8 cellular contexts compared by ENCODE assay signal in genomic region chr3:129936757-129937156, GRCh38. TPM values are rescaled to one million over a fixed set of nuclear protein-coding genes. Genes with fewer than 3 reads are reported as not detected.
DNase-seq lines count a peak whose midpoint lies in the region; ATAC-seq and TF ChIP-seq lines count a peak whose summit lies in the region.

No MANE protein-coding gene starts in this region.

- peak overlapping the region in 1 of 2 experiments; percentile 50; a peak in 2 of 4 replicates for H3K4me3 ChIP-seq in DND-41 (ENCODE audit: low read depth in 1 of 2, low read length in 2 of 2)

- H4K20me1 ChIP-seq in DND-41 (ENCODE audit: insufficient read depth, low read length): no peaks in the 10 kb centered on the region

- DNase-seq in DND-41 (peak; percentile 48), NCI-H146 treated with DMSO at 0.1 percent for 48 hours (lab: John Stamatoyannopoulos, UW; ENCODE audit: unreplicated experiment) (peak; percentile 36), glomerular visceral epithelial cell (ENCODE audit: extremely low spot score) (peak; percentile 4), pulmonary artery endothelial cell (ENCODE audit: low read depth, low spot score) (peak; percentile 11), dedifferentiated amniotic fluid mesenchymal stem cell (ENCODE audit: extremely low spot score) (no peak)

- peak overlapping the region; percentile 33; the same call in 1 of the 2 replicates for H3K27ac ChIP-seq in DND-41 (ENCODE audit: low read length)

- peak overlapping the region; percentile 65 for H3K4me2 ChIP-seq in DND-41 (ENCODE audit: insufficient read depth, low read length)

- no peak for TF ChIP-seq CTCF in DND-41 (IDR thresholded peaks at IDR 0.05; ENCODE audit: borderline replicate concordance, extremely low read depth, low read length, poor library complexity, severe bottlenecking)

- no peaks in the 10 kb centered on the region for H3K79me2 ChIP-seq in DND-41 (ENCODE audit: insufficient read depth, low read length)

- peak overlapping the region; percentile 26 for H3K9ac ChIP-seq in DND-41 (ENCODE audit: low read depth, low read length)

- H3K27me3 ChIP-seq in DND-41 (ENCODE audit: insufficient read depth, low read length, poor library complexity): no peaks in the 10 kb centered on the region

- H3K27ac Mint-ChIP-seq in activated T-helper 17 cell treated with anti-CD3 and anti-CD28 coated beads, Interleukin-2, amount 50 U/mL, for 72 hours: peak overlapping the region; percentile 47

- H3K4me1 ChIP-seq in DND-41 (ENCODE audit: insufficient read depth, low read length): peaks cover 18% of the 10 kb centered on the region

- H3K9me3 Mint-ChIP-seq in activated T-helper 17 cell treated with anti-CD3 and anti-CD28 coated beads, Interleukin-2, amount 50 U/mL, for 72 hours: no peaks in the 10 kb centered on the region

- no peaks in the 10 kb centered on the region for H3K4me1 Mint-ChIP-seq in activated T-helper 17 cell treated with anti-CD3 and anti-CD28 coated beads, Interleukin-2, amount 50 U/mL, for 72 hours

- H3K36me3 ChIP-seq in DND-41 (ENCODE audit: insufficient read depth, low read length): no peaks in the 10 kb centered on the region

- H2AFZ ChIP-seq in DND-41 (ENCODE audit: low read depth, low read length): peak overlapping the region; percentile 73

- H3K9me3 ChIP-seq in DND-41 (ENCODE audit: insufficient read depth, low read length, severe bottlenecking): no peaks in the 10 kb centered on the region

- ATAC-seq in DND-41 (ENCODE audit: insufficient read depth, low read depth) (peak; percentile 80), GM21717 (IDR thresholded peaks at IDR 0.05; ENCODE audit: unreplicated experiment) (no peak), GM18870 (IDR thresholded peaks at IDR 0.05; ENCODE audit: unreplicated experiment) (no peak)
- ATAC-seq in activated T-helper 17 cell treated with anti-CD3 and anti-CD28 coated beads, Interleukin-2, amount 50 U/mL, for 72 hours (replicated peaks): peak; percentile 74

- H3K36me3 Mint-ChIP-seq in activated T-helper 17 cell treated with anti-CD3 and anti-CD28 coated beads, Interleukin-2, amount 50 U/mL, for 72 hours (ENCODE audit: low read depth): no peaks in the 10 kb centered on the region

- peak overlapping the region; percentile 71 for H3K4me3 Mint-ChIP-seq in activated T-helper 17 cell treated with anti-CD3 and anti-CD28 coated beads, Interleukin-2, amount 50 U/mL, for 72 hours

- no peaks in the 10 kb centered on the region for H3K27me3 Mint-ChIP-seq in activated T-helper 17 cell treated with anti-CD3 and anti-CD28 coated beads, Interleukin-2, amount 50 U/mL, for 72 hours

RNA-seq across cellular contexts. Expression of gene TRH, which starts 37.8 kb away (rescaled TPM):
- total RNA-seq in activated T-helper 17 cell treated with anti-CD3 and anti-CD28 coated beads, Interleukin-2, amount 50 U/mL, for 72 hours: not detected
- total RNA-seq in pulmonary artery endothelial cell: not detected in 2 replicates

RNA-seq across cellular contexts. Expression of gene TMCC1, which starts 43.2 kb away (rescaled TPM):
- total RNA-seq in activated T-helper 17 cell treated with anti-CD3 and anti-CD28 coated beads, Interleukin-2, amount 50 U/mL, for 72 hours: 10 to 100 TPM; 16.4 to 19.5 TPM
- 12.1 and 12.4 TPM in 2 replicates for total RNA-seq in pulmonary artery endothelial cell

Comparison
In these comparisons a context has a peak if more than half of its experiments do, and no peak if none do; other contexts are left out.
1. ATAC-seq: peak in DND-41 (single experiment) and activated T-helper 17 cell treated with anti-CD3 and anti-CD28 coated beads, Interleukin-2, amount 50 U/mL, for 72 hours (single experiment); none in GM21717 (single experiment) and GM18870 (single experiment).